Comparison of ENCODE assay signal across 1 cellular context in the genomic region with DNA sequence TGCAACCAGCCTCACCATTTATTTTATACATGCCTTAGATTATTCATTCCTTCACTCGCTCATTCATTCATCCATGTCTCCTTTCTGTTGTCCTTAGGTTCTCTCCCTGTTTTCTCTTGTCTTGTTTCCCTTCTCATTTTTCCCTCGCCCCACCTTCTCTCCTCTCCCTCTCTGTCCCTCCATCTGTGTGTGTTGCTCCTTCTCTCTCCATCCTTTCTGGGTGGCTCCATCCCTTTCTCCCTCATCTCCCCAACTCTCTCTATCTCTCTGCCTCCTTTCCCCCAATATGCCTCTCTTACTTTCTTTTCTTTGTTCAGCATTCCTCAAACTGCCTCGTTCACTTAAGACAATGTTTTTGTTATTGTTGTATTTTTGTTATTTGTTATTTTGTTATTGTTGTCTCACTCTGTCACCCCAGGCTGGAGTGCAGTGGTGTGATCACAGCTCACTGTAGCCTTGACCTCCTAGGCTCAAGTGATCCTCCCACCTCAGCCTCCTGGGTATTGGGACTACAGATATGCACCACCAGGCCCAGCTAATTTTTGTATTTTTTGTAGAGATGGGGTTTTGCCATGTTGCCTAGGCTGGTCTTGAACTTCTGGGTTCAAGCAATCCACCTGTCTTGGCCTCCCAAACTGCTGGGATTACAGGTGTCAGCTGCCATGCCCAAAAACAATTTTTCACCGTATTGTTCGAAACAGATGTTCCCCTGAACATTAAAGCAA.
TF ChIP-seq lines count a peak whose summit lies in the region.

No MANE protein-coding gene starts in this region.

TF ChIP-seq in HepG2, 621 proteins besides CTCF, POLR2A, EP300 and RAD21:
- TF ChIP-seq ZMYM4 (CRISPR knock-in tag; IDR thresholded peaks at IDR 0.05), result no peak
- TF ChIP-seq, protein P1, sequence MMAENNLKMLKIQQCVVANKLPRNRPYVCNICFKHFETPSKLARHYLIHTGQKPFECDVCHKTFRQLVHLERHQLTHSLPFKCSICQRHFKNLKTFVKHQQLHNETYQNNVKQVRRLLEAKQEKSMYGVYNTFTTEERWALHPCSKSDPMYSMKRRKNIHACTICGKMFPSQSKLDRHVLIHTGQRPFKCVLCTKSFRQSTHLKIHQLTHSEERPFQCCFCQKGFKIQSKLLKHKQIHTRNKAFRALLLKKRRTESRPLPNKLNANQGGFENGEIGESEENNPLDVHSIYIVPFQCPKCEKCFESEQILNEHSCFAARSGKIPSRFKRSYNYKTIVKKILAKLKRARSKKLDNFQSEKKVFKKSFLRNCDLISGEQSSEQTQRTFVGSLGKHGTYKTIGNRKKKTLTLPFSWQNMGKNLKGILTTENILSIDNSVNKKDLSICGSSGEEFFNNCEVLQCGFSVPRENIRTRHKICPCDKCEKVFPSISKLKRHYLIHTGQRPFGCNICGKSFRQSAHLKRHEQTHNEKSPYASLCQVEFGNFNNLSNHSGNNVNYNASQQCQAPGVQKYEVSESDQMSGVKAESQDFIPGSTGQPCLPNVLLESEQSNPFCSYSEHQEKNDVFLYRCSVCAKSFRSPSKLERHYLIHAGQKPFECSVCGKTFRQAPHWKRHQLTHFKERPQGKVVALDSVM (CRISPR knock-in tag; IDR thresholded peaks at IDR 0.05), result peak; percentile 51
- TF ChIP-seq, protein P2, sequence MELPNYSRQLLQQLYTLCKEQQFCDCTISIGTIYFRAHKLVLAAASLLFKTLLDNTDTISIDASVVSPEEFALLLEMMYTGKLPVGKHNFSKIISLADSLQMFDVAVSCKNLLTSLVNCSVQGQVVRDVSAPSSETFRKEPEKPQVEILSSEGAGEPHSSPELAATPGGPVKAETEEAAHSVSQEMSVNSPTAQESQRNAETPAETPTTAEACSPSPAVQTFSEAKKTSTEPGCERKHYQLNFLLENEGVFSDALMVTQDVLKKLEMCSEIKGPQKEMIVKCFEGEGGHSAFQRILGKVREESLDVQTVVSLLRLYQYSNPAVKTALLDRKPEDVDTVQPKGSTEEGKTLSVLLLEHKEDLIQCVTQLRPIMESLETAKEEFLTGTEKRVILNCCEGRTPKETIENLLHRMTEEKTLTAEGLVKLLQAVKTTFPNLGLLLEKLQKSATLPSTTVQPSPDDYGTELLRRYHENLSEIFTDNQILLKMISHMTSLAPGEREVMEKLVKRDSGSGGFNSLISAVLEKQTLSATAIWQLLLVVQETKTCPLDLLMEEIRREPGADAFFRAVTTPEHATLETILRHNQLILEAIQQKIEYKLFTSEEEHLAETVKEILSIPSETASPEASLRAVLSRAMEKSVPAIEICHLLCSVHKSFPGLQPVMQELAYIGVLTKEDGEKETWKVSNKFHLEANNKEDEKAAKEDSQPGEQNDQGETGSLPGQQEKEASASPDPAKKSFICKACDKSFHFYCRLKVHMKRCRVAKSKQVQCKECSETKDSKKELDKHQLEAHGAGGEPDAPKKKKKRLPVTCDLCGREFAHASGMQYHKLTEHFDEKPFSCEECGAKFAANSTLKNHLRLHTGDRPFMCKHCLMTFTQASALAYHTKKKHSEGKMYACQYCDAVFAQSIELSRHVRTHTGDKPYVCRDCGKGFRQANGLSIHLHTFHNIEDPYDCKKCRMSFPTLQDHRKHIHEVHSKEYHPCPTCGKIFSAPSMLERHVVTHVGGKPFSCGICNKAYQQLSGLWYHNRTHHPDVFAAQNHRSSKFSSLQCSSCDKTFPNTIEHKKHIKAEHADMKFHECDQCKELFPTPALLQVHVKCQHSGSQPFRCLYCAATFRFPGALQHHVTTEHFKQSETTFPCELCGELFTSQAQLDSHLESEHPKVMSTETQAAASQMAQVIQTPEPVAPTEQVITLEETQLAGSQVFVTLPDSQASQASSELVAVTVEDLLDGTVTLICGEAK (IDR thresholded peaks at IDR 0.05), result 0 out of 2 replicates have a peak, but pooled peaks have one; percentile 6
- TF ChIP-seq, protein P2 (CRISPR knock-in tag; IDR thresholded peaks at IDR 0.05), result no peak
- TF ChIP-seq, protein P3, sequence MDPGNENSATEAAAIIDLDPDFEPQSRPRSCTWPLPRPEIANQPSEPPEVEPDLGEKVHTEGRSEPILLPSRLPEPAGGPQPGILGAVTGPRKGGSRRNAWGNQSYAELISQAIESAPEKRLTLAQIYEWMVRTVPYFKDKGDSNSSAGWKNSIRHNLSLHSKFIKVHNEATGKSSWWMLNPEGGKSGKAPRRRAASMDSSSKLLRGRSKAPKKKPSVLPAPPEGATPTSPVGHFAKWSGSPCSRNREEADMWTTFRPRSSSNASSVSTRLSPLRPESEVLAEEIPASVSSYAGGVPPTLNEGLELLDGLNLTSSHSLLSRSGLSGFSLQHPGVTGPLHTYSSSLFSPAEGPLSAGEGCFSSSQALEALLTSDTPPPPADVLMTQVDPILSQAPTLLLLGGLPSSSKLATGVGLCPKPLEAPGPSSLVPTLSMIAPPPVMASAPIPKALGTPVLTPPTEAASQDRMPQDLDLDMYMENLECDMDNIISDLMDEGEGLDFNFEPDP (CRISPR knock-in tag; conservative IDR thresholded peaks at IDR 0.05), result 0 out of 2 replicates have a peak, but pooled peaks have one; percentile 62
- TF ChIP-seq ZNF629 (CRISPR knock-in tag; conservative IDR thresholded peaks at IDR 0.05), result peak; percentile 59
